29 cellular contexts compared by ENCODE assay signal in genomic region chr12:121080909-121081308, GRCh38.
"Had no signal": no experiment of that assay in that cellular context is flagged by ENCODE, and none has a peak within 500 bp of the region (broad histone marks: within the 10 kb centered on the region; RNA-seq: fewer than 3 reads in every experiment).

No MANE protein-coding gene starts in this region.

- H3K4me3 ChIP-seq: stomach, suprapubic skin, testis, thoracic aorta, thyroid gland, tibial artery, tibial nerve, transverse colon, upper lobe of left lung, upper lobe of right lung, uterus, vagina had no signal

- H3K9me3 Mint-ChIP-seq: stimulated activated effector memory CD8-positive, alpha-beta T cell treated with anti-CD3 and anti-CD28 coated beads, Interleukin-12 subunit alpha, Interleukin-12 subunit beta, amount 100 ng/mL, for 72 hours; stimulated activated memory B cell treated with anti-CD40 and anti-IgM and Interleukin-4, amounts not matched to agents 10 μg/mL and 1 μg/mL and 100 μg/mL, for 72 hours; stimulated activated naive B cell treated with anti-CD40 and anti-IgM and Interleukin-4, amounts not matched to agents 10 μg/mL and 1 μg/mL and 100 μg/mL, for 72 hours; stimulated activated naive CD8-positive, alpha-beta T cell treated with anti-CD3 and anti-CD28 coated beads, Interleukin-15, amount 100 ng/mL, for 72 hours; stimulated activated naive CD8-positive, alpha-beta T cell treated with anti-CD3 and anti-CD28 coated beads, Interleukin-15, Interleukin-2, amounts not matched to agents 100 ng/mL and 50 ng/mL, for 24 hours; type B pancreatic cell had no signal

- H3K9me3 ChIP-seq: stomach, suprapubic skin, testis, thoracic aorta, thyroid gland, tibial artery, tibial nerve, transverse colon, upper lobe of left lung, upper lobe of right lung, uterus, vagina had no signal

- H3K4me3 Mint-ChIP-seq: stimulated activated effector memory CD8-positive, alpha-beta T cell treated with anti-CD3 and anti-CD28 coated beads, Interleukin-12 subunit alpha, Interleukin-12 subunit beta, amount 100 ng/mL, for 72 hours; stimulated activated memory B cell treated with anti-CD40 and anti-IgM and Interleukin-4, amounts not matched to agents 10 μg/mL and 1 μg/mL and 100 μg/mL, for 72 hours; stimulated activated naive B cell treated with anti-CD40 and anti-IgM and Interleukin-4, amounts not matched to agents 10 μg/mL and 1 μg/mL and 100 μg/mL, for 72 hours; stimulated activated naive CD8-positive, alpha-beta T cell treated with anti-CD3 and anti-CD28 coated beads, Interleukin-15, amount 100 ng/mL, for 72 hours; stimulated activated naive CD8-positive, alpha-beta T cell treated with anti-CD3 and anti-CD28 coated beads, Interleukin-15, Interleukin-2, amounts not matched to agents 100 ng/mL and 50 ng/mL, for 24 hours; type B pancreatic cell had no signal

- H3K27ac ChIP-seq: stomach, suprapubic skin, testis, thoracic aorta, thyroid gland, tibial artery, tibial nerve, transverse colon, upper lobe of left lung, upper lobe of right lung, uterus, vagina had no signal

- H3K36me3 Mint-ChIP-seq: stimulated activated effector memory CD8-positive, alpha-beta T cell treated with anti-CD3 and anti-CD28 coated beads, Interleukin-12 subunit alpha, Interleukin-12 subunit beta, amount 100 ng/mL, for 72 hours; stimulated activated memory B cell treated with anti-CD40 and anti-IgM and Interleukin-4, amounts not matched to agents 10 μg/mL and 1 μg/mL and 100 μg/mL, for 72 hours; stimulated activated naive B cell treated with anti-CD40 and anti-IgM and Interleukin-4, amounts not matched to agents 10 μg/mL and 1 μg/mL and 100 μg/mL, for 72 hours; type B pancreatic cell had no signal

- H3K4me1 Mint-ChIP-seq: stimulated activated effector memory CD8-positive, alpha-beta T cell treated with anti-CD3 and anti-CD28 coated beads, Interleukin-12 subunit alpha, Interleukin-12 subunit beta, amount 100 ng/mL, for 72 hours; stimulated activated memory B cell treated with anti-CD40 and anti-IgM and Interleukin-4, amounts not matched to agents 10 μg/mL and 1 μg/mL and 100 μg/mL, for 72 hours; stimulated activated naive B cell treated with anti-CD40 and anti-IgM and Interleukin-4, amounts not matched to agents 10 μg/mL and 1 μg/mL and 100 μg/mL, for 72 hours; stimulated activated naive CD8-positive, alpha-beta T cell treated with anti-CD3 and anti-CD28 coated beads, Interleukin-15, amount 100 ng/mL, for 72 hours had no signal

- ATAC-seq: stimulated activated effector memory CD8-positive, alpha-beta T cell treated with anti-CD3 and anti-CD28 coated beads, Interleukin-12 subunit alpha, Interleukin-12 subunit beta, amount 100 ng/mL, for 72 hours; stimulated activated memory B cell treated with anti-CD40 and anti-IgM and Interleukin-4, amounts not matched to agents 10 μg/mL and 1 μg/mL and 100 μg/mL, for 72 hours; stimulated activated naive B cell treated with anti-CD40 and anti-IgM and Interleukin-4, amounts not matched to agents 10 μg/mL and 1 μg/mL and 100 μg/mL, for 72 hours; stimulated activated naive CD8-positive, alpha-beta T cell treated with anti-CD3 and anti-CD28 coated beads, Interleukin-15, amount 100 ng/mL, for 72 hours; stimulated activated naive CD8-positive, alpha-beta T cell treated with anti-CD3 and anti-CD28 coated beads, Interleukin-15, Interleukin-2, amounts not matched to agents 100 U/mL and 50 U/mL, for 24 hours; upper lobe of right lung had no signal

- FAIRE-seq: urothelium cell line had no signal

- H3K4me1 ChIP-seq: stomach, suprapubic skin, testis, thyroid gland, tibial artery, tibial nerve, transverse colon, upper lobe of left lung, upper lobe of right lung, uterus, vagina had no signal

- H3K27me3 ChIP-seq: stomach, suprapubic skin, testis, thyroid gland, tibial artery, tibial nerve, transverse colon, upper lobe of left lung, upper lobe of right lung, uterus, vagina had no signal

- DNase-seq: stimulated activated CD4-positive, alpha-beta T cell treated with anti-CD3 and anti-CD28 coated beads, Interleukin-2, amount 100 ng/mL, for 48 hours; stimulated activated CD4-positive, alpha-beta T cell treated with anti-CD3 and anti-CD28 coated beads, Interleukin-4, amount 100 ng/mL, for 1 hour; stimulated activated CD4-positive, alpha-beta T cell treated with anti-CD3 and anti-CD28 coated beads, Interleukin-4, amount 100 ng/mL, for 24 hours; stimulated activated CD4-positive, alpha-beta T cell treated with anti-CD3 and anti-CD28 coated beads, Interleukin-4, amount 100 ng/mL, for 4 hours; stimulated activated CD8-positive, alpha-beta memory T cell treated with anti-CD3 and anti-CD28 coated beads, Interleukin-4, amount 100 ng/mL, for 48 hours; stimulated activated naive B cell treated with anti-CD40 and anti-IgM and Interleukin-4, amounts not matched to agents 10 μg/mL and 1 μg/mL and 100 μg/mL, for 72 hours; stimulated activated naive CD4-positive, alpha-beta T cell; stimulated activated naive CD4-positive, alpha-beta T cell treated with Interleukin-2 at 50 U/mL for 16 hours; stimulated activated naive CD8-positive, alpha-beta T cell treated with anti-CD3 and anti-CD28 coated beads, Interleukin-15, amount 100 ng/mL, for 72 hours; stimulated activated naive CD8-positive, alpha-beta T cell treated with anti-CD3 and anti-CD28 coated beads, Interleukin-15, Interleukin-2, amounts not matched to agents 100 U/mL and 50 U/mL, for 24 hours; stomach; substantia nigra; testis; thyroid gland; tibial artery; transverse colon; trophoblast cell; upper lobe of left lung; upper lobe of right lung; uterus had no signal

- H3K27ac Mint-ChIP-seq: stimulated activated effector memory CD8-positive, alpha-beta T cell treated with anti-CD3 and anti-CD28 coated beads, Interleukin-12 subunit alpha, Interleukin-12 subunit beta, amount 100 ng/mL, for 72 hours; stimulated activated memory B cell treated with anti-CD40 and anti-IgM and Interleukin-4, amounts not matched to agents 10 μg/mL and 1 μg/mL and 100 μg/mL, for 72 hours; stimulated activated naive B cell treated with anti-CD40 and anti-IgM and Interleukin-4, amounts not matched to agents 10 μg/mL and 1 μg/mL and 100 μg/mL, for 72 hours; stimulated activated naive CD8-positive, alpha-beta T cell treated with anti-CD3 and anti-CD28 coated beads, Interleukin-15, amount 100 ng/mL, for 72 hours; stimulated activated naive CD8-positive, alpha-beta T cell treated with anti-CD3 and anti-CD28 coated beads, Interleukin-15, Interleukin-2, amounts not matched to agents 100 ng/mL and 50 ng/mL, for 24 hours; type B pancreatic cell had no signal

- H3K36me3 ChIP-seq: stomach, suprapubic skin, thoracic aorta, thyroid gland, tibial artery, tibial nerve, transverse colon, upper lobe of left lung, upper lobe of right lung, uterus, vagina had no signal

- H3K27me3 Mint-ChIP-seq: stimulated activated memory B cell treated with anti-CD40 and anti-IgM and Interleukin-4, amounts not matched to agents 10 μg/mL and 1 μg/mL and 100 μg/mL, for 72 hours; stimulated activated naive B cell treated with anti-CD40 and anti-IgM and Interleukin-4, amounts not matched to agents 10 μg/mL and 1 μg/mL and 100 μg/mL, for 72 hours; stimulated activated naive CD8-positive, alpha-beta T cell treated with anti-CD3 and anti-CD28 coated beads, Interleukin-15, amount 100 ng/mL, for 72 hours; stimulated activated naive CD8-positive, alpha-beta T cell treated with anti-CD3 and anti-CD28 coated beads, Interleukin-15, Interleukin-2, amounts not matched to agents 100 ng/mL and 50 ng/mL, for 24 hours had no signal
